Comparison of ENCODE assay signal across 23 cellular contexts in the genomic region with DNA sequence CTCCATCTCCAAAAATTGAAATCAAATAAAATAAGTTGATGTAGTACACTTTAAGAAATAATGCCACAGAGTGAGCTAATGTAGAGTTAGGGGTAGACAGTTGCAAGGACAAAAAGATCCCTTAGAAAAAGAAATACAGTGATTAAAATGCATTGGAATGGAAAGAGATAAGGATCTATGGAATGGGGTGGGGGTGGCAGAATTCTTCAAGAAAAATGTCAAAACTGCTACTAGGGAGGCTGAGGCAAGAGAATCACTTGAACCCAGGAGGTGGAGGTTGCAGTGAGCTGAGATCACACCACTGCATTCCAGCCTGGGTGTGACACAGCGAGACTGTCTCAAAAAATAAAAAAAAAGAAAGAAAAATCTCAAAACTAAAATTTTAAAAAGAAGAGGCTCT. TPM values are rescaled to one million over a fixed set of nuclear protein-coding genes. Genes with fewer than 3 reads are reported as not detected.
"Had no signal": no experiment of that assay in that cellular context is flagged by ENCODE, and none has a peak within 500 bp of the region (broad histone marks: within the 10 kb centered on the region; RNA-seq: fewer than 3 reads in every experiment).

No MANE protein-coding gene starts in this region.

- ATAC-seq: natural killer cell had no signal

- DNase-seq: cortex of kidney; dorsolateral prefrontal cortex; effector CD8-positive, alpha-beta T cell; foreskin melanocyte; head of caudate nucleus; natural killer cell; posterior cingulate gyrus; small intestine; stimulated activated CD4-positive, alpha-beta T cell treated with anti-CD3 and anti-CD28 coated beads, Interleukin-12 subunit alpha, Interleukin-12 subunit beta, amount 100 ng/mL, for 4 hours; stimulated activated naive CD4-positive, alpha-beta T cell; thyroid gland; upper lobe of left lung; uterus had no signal

- H3K36me3 Mint-ChIP-seq: mesothelial cell of epicardium, natural killer cell had no signal

- H3K36me3 ChIP-seq: right atrium auricular region, suprapubic skin, thyroid gland, upper lobe of left lung, uterus had no signal

- H3K4me3 Mint-ChIP-seq: mesothelial cell of epicardium, natural killer cell, neural crest cell had no signal

- H3K4me2 ChIP-seq: hepatocyte had no signal

- H3K79me2 ChIP-seq: hepatocyte had no signal

- H3K4me1 ChIP-seq: right atrium auricular region, thyroid gland, uterus had no signal

- H3K4me3 ChIP-seq: hepatocyte, right atrium auricular region, suprapubic skin, thyroid gland, uterus had no signal

- H3K4me1 Mint-ChIP-seq: natural killer cell, neural crest cell had no signal

- H3K9me3 Mint-ChIP-seq: mesothelial cell of epicardium, natural killer cell, neural crest cell had no signal

- H3K27me3 ChIP-seq: dorsolateral prefrontal cortex, hepatocyte, right atrium auricular region, suprapubic skin, thyroid gland, upper lobe of left lung, uterus had no signal

- H2AFZ ChIP-seq: hepatocyte had no signal

- H3K9me3 ChIP-seq: right atrium auricular region, suprapubic skin, thyroid gland, upper lobe of left lung, uterus had no signal

- H3K27ac ChIP-seq: hepatocyte, right atrium auricular region, suprapubic skin, thyroid gland, uterus had no signal

- H3K27ac Mint-ChIP-seq: mesothelial cell of epicardium, natural killer cell had no signal

RNA-seq across cellular contexts. Expression of a gene that starts 6.5 kb away (rescaled TPM):
- total RNA-seq: kidney epithelial cell, myocyte, neural crest cell, osteocyte, pulmonary artery endothelial cell, suprapubic skin had no signal

RNA-seq across cellular contexts. Expression of a gene that starts 13.4 kb away (rescaled TPM):
- total RNA-seq: kidney epithelial cell, myocyte, neural crest cell, osteocyte, pulmonary artery endothelial cell, thyroid gland, uterus had no signal
- polyA plus RNA-seq: liver had no signal

RNA-seq across cellular contexts. Expression of a gene that starts 35.4 kb away (rescaled TPM):
- total RNA-seq: mesothelial cell of epicardium, myocyte, neural crest cell, osteocyte had no signal
